In the genomic region with DNA sequence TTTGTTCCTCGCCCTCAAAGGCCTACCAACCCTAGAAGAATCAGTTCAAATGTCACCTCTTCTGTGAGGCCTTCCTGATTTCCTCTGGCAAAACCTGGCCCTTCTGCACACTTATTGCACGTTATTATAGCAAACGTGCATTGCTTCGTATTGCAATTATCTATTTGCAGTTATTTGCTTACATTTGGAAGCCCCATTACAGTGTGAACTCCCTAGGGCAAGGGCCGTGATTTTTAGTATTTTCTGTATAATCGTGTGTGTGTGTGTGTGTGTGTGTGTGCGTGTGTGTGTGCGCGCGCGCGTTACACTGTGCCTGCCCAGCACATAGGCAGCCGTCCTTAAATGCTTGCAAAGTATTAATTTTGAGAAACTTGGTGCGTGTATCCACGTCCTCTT, we compare ENCODE assay signal across 1 cellular context.
TF ChIP-seq lines count a peak whose summit lies in the region.

No MANE protein-coding gene starts in this region.

TF ChIP-seq in HepG2, 621 proteins besides CTCF, POLR2A, EP300 and RAD21 (continued from another document):
- TF ChIP-seq, protein P1, sequence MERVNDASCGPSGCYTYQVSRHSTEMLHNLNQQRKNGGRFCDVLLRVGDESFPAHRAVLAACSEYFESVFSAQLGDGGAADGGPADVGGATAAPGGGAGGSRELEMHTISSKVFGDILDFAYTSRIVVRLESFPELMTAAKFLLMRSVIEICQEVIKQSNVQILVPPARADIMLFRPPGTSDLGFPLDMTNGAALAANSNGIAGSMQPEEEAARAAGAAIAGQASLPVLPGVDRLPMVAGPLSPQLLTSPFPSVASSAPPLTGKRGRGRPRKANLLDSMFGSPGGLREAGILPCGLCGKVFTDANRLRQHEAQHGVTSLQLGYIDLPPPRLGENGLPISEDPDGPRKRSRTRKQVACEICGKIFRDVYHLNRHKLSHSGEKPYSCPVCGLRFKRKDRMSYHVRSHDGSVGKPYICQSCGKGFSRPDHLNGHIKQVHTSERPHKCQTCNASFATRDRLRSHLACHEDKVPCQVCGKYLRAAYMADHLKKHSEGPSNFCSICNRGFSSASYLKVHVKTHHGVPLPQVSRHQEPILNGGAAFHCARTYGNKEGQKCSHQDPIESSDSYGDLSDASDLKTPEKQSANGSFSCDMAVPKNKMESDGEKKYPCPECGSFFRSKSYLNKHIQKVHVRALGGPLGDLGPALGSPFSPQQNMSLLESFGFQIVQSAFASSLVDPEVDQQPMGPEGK (CRISPR knock-in tag; IDR thresholded peaks at IDR 0.05): no peak
- TF ChIP-seq TEAD3 (CRISPR knock-in tag; optimal IDR thresholded peaks at IDR 0.05; ENCODE audit: borderline replicate concordance) (no peak), SMAD9 (CRISPR knock-in tag; IDR thresholded peaks at IDR 0.05) (peak; percentile 25; the same call in 1 of the 2 replicates), KDM4B (CRISPR knock-in tag; IDR thresholded peaks at IDR 0.05) (no peak), ZMYM3 (CRISPR knock-in tag; IDR thresholded peaks at IDR 0.05) (peak; percentile 58; the same call in 1 of the 2 replicates), FOXM1 (CRISPR knock-in tag; IDR thresholded peaks at IDR 0.05) (no peak), NR2F6 (IDR thresholded peaks at IDR 0.05) (no peak), NR2F6 (CRISPR knock-in tag; IDR thresholded peaks at IDR 0.05) (no peak), MATR3 (CRISPR knock-in tag; IDR thresholded peaks at IDR 0.05) (no peak), MTF1 (CRISPR knock-in tag; IDR thresholded peaks at IDR 0.05) (no peak), ZNF678 (CRISPR knock-in tag; IDR thresholded peaks at IDR 0.05) (no peak), SALL1 (CRISPR knock-in tag; IDR thresholded peaks at IDR 0.05) (no peak), ZNF839 (CRISPR knock-in tag; IDR thresholded peaks at IDR 0.05; ENCODE audit: borderline replicate concordance) (peak; percentile 8; the same call in 1 of the 2 replicates), FIP1L1 (IDR thresholded peaks at IDR 0.05; ENCODE audit: borderline replicate concordance, insufficient read depth, low read depth, low read length) (no peak), RORA (CRISPR knock-in tag; IDR thresholded peaks at IDR 0.05) (no peak), ZNF777 (CRISPR knock-in tag; IDR thresholded peaks at IDR 0.05) (no peak)
- TF ChIP-seq, protein P2, sequence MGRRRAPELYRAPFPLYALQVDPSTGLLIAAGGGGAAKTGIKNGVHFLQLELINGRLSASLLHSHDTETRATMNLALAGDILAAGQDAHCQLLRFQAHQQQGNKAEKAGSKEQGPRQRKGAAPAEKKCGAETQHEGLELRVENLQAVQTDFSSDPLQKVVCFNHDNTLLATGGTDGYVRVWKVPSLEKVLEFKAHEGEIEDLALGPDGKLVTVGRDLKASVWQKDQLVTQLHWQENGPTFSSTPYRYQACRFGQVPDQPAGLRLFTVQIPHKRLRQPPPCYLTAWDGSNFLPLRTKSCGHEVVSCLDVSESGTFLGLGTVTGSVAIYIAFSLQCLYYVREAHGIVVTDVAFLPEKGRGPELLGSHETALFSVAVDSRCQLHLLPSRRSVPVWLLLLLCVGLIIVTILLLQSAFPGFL (CRISPR knock-in tag; IDR thresholded peaks at IDR 0.05): no peak
- TF ChIP-seq, protein P3, sequence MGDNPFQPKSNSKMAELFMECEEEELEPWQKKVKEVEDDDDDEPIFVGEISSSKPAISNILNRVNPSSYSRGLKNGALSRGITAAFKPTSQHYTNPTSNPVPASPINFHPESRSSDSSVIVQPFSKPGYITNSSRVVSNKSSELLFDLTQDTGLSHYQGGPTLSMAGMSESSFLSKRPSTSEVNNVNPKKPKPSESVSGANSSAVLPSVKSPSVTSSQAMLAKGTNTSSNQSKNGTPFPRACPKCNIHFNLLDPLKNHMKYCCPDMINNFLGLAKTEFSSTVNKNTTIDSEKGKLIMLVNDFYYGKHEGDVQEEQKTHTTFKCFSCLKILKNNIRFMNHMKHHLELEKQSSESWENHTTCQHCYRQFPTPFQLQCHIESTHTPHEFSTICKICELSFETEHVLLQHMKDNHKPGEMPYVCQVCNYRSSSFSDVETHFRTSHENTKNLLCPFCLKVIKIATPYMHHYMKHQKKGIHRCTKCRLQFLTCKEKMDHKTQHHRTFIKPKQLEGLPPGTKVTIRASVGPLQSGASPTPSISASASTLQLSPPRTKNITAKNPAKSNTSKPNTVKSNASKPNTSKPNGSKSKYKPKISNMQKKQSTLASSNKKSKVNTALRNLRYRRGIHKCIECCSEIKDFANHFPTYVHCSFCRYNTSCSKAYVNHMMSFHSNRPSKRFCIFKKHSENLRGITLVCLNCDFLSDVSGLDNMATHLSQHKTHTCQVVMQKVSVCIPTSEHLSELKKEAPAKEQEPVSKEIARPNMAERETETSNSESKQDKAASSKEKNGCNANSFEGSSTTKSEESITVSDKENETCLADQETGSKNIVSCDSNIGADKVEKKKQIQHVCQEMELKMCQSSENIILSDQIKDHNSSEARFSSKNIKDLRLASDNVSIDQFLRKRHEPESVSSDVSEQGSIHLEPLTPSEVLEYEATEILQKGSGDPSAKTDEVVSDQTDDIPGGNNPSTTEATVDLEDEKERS (CRISPR knock-in tag; IDR thresholded peaks at IDR 0.05): no peak
